14 cellular contexts compared by ENCODE assay signal in genomic region chr10:112716924-112717348, GRCh38.
DNase-seq lines count a peak whose midpoint lies in the region; ATAC-seq and TF ChIP-seq lines count a peak whose summit lies in the region.
"Had no signal": no experiment of that assay in that cellular context is flagged by ENCODE, and none has a peak within 500 bp of the region (broad histone marks: within the 10 kb centered on the region; RNA-seq: fewer than 3 reads in every experiment).

No MANE protein-coding gene starts in this region.

- H3K4me1 Mint-ChIP-seq in Calu3 (ENCODE audit: low read depth, unreplicated experiment) (peaks cover 8% of the 10 kb centered on the region), T-helper 17 cell (no peaks in the 10 kb centered on the region)
- H3K4me1 Mint-ChIP-seq: activated CD4-positive, alpha-beta T cell treated with anti-CD3 and anti-CD28 coated beads, Interleukin-2, amount 10 ng/mL, durations not matched to agents 24 days and 14 days; activated naive CD4-positive, alpha-beta T cell treated with anti-CD3 and anti-CD28 coated beads, Interleukin-2, amount 10 ng/mL, durations not matched to agents 7 days and 5 days; naive thymus-derived CD4-positive, alpha-beta T cell had no signal

- 94 to 100% methylated on average over 4 of the region's 5 CpGs for WGBS in mesodermal cell (ENCODE audit: insufficient coverage in 2 of 2), 2 experiments

- H3K27me3 Mint-ChIP-seq in Calu3 (ENCODE audit: unreplicated experiment) (no peaks in the 10 kb centered on the region), T-helper 17 cell (no peaks in the 10 kb centered on the region)
- H3K27me3 Mint-ChIP-seq: activated CD4-positive, alpha-beta T cell treated with anti-CD3 and anti-CD28 coated beads, Interleukin-2, amount 10 ng/mL, durations not matched to agents 24 days and 14 days; activated naive CD4-positive, alpha-beta T cell treated with anti-CD3 and anti-CD28 coated beads, Interleukin-2, amount 10 ng/mL, durations not matched to agents 7 days and 5 days; effector memory CD8-positive, alpha-beta T cell; naive thymus-derived CD4-positive, alpha-beta T cell had no signal

- peaks cover 12% of the 10 kb centered on the region for H3K4me1 ChIP-seq in mesodermal cell (ENCODE audit: control insufficient read depth, insufficient read depth, low read length, poor library complexity, severe bottlenecking)

- H3K27ac Mint-ChIP-seq in Calu3 (ENCODE audit: unreplicated experiment) (peak overlapping the region; percentile 47), T-helper 17 cell (no peak overlapping the region)
- H3K27ac Mint-ChIP-seq: activated CD4-positive, alpha-beta T cell treated with anti-CD3 and anti-CD28 coated beads, Interleukin-2, amount 10 ng/mL, durations not matched to agents 24 days and 14 days; activated naive CD4-positive, alpha-beta T cell treated with anti-CD3 and anti-CD28 coated beads, Interleukin-2, amount 10 ng/mL, durations not matched to agents 7 days and 5 days; effector memory CD8-positive, alpha-beta T cell; naive thymus-derived CD4-positive, alpha-beta T cell had no signal

- H3K36me3 ChIP-seq in MG63: no peaks in the 10 kb centered on the region; the same call in 1 of the 2 replicates
- no peaks in the 10 kb centered on the region for H3K36me3 ChIP-seq in mesodermal cell (ENCODE audit: control insufficient read depth, insufficient read depth, low read length)

- H3K36me3 Mint-ChIP-seq in Calu3 (ENCODE audit: insufficient read depth, unreplicated experiment) (no peaks in the 10 kb centered on the region), T-helper 17 cell (ENCODE audit: low read depth) (peaks cover 5% of the 10 kb centered on the region)

- intact Hi-C loops in Calu3 (cut with micrococcal nuclease; ENCODE audit: unreplicated experiment): no loop called here

- no peaks in the 10 kb centered on the region for H3K9me3 Mint-ChIP-seq in Calu3 (ENCODE audit: low read depth, unreplicated experiment)
- H3K9me3 Mint-ChIP-seq: activated CD4-positive, alpha-beta T cell treated with anti-CD3 and anti-CD28 coated beads, Interleukin-2, amount 10 ng/mL, durations not matched to agents 24 days and 14 days; activated naive CD4-positive, alpha-beta T cell treated with anti-CD3 and anti-CD28 coated beads, Interleukin-2, amount 10 ng/mL, durations not matched to agents 7 days and 5 days; effector memory CD8-positive, alpha-beta T cell had no signal

- H3K4me3 ChIP-seq in MG63: no peak overlapping the region
- H3K4me3 ChIP-seq in mesodermal cell (ENCODE audit: extremely low read depth, insufficient read depth, low read length, poor library complexity, severe bottlenecking): no peak overlapping the region

- no peak for TF ChIP-seq CTCF in Calu3 (IDR thresholded peaks at IDR 0.05; ENCODE audit: unreplicated experiment)

- CTCF ChIA-PET in Calu3 (lab: Charles Lee): no interaction called here

- H3K27ac ChIP-seq in mesodermal cell (ENCODE audit: low read depth, low read length, severe bottlenecking): peak overlapping the region; percentile 7

- no peaks in the 10 kb centered on the region for H3K9me3 ChIP-seq in MG63
- H3K9me3 ChIP-seq in mesodermal cell (ENCODE audit: control insufficient read depth, low read length): no peaks in the 10 kb centered on the region
- H3K9me3 ChIP-seq in T-helper 17 cell (ENCODE audit: control insufficient read depth, low read length, poor library complexity, severe bottlenecking): no peaks in the 10 kb centered on the region

- no peak overlapping the region for H3K4me3 Mint-ChIP-seq in Calu3 (ENCODE audit: low read depth, unreplicated experiment)
- H3K4me3 Mint-ChIP-seq in T-helper 17 cell: no peak overlapping the region
- H3K4me3 Mint-ChIP-seq: activated CD4-positive, alpha-beta T cell treated with anti-CD3 and anti-CD28 coated beads, Interleukin-2, amount 10 ng/mL, durations not matched to agents 24 days and 14 days; activated naive CD4-positive, alpha-beta T cell treated with anti-CD3 and anti-CD28 coated beads, Interleukin-2, amount 10 ng/mL, durations not matched to agents 7 days and 5 days; effector memory CD8-positive, alpha-beta T cell; naive thymus-derived CD4-positive, alpha-beta T cell had no signal

- no TSS peak for BruUV-seq in Calu3 (replicated peaks; lab: Mats Ljungman, UMichigan)

- no peaks in the 10 kb centered on the region; the same call in 1 of the 2 replicates for H3K27me3 ChIP-seq in MG63

- DNase-seq in Calu3 (no peak), MG63 (peak; percentile 77), dermis microvascular lymphatic vessel endothelial cell (ENCODE audit: low read depth in 2 of 2) (peak; percentile 55 to 85), occipital lobe (lab: John Stamatoyannopoulos, UW) (no peak), T-helper 17 cell (no peak)
- no peak for DNase-seq in activated naive CD4-positive, alpha-beta T cell (lab: John Stamatoyannopoulos, UW)
- DNase-seq: activated CD4-positive, alpha-beta T cell treated with anti-CD3 and anti-CD28 coated beads, Interleukin-2, amount 10 ng/mL, durations not matched to agents 24 days and 14 days; activated naive CD4-positive, alpha-beta T cell treated with anti-CD3 and anti-CD28 coated beads, Interleukin-2, amount 10 ng/mL, durations not matched to agents 7 days and 5 days; C1 segment of cervical spinal cord; effector memory CD8-positive, alpha-beta T cell; naive thymus-derived CD4-positive, alpha-beta T cell; NCI-H1417 had no signal

- ATAC-seq in GM21423 (IDR thresholded peaks at IDR 0.05; ENCODE audit: unreplicated experiment) (no peak), T-helper 17 cell (no peak)
- ATAC-seq: effector memory CD8-positive, alpha-beta T cell; naive thymus-derived CD4-positive, alpha-beta T cell had no signal

Comparison
In these comparisons a context has a peak if more than half of its experiments do, and no peak if none do; other contexts are left out.
1. DNase-seq: peak in MG63 (single experiment) and dermis microvascular lymphatic vessel endothelial cell (2 of 2); none in Calu3 (single experiment), activated naive CD4-positive, alpha-beta T cell (0 of 4), occipital lobe (single experiment) and T-helper 17 cell (0 of 3).